13 cellular contexts compared by ENCODE assay signal in the genomic region with DNA sequence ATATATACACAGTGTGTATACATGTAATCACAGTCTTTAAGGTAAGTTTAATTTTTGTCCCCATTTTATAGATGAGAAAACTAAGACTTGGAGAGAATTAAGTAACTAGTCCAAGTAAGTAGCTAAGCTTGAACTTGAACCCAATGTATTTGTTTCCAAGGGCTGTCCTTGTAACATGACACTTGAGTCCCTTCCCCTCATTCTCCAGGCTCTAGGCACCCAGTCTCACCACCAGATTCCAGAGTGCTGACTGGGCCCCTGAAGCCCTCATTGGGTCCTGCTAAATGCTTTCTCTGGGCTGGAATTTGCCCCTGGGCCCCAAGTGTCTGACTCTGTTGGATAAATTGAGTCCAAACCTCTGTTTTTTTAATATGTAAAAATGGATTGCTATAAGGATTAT. TPM values are rescaled to one million over a fixed set of nuclear protein-coding genes. Genes with fewer than 3 reads are reported as not detected.
DNase-seq lines count a peak whose midpoint lies in the region; ATAC-seq, FAIRE-seq and TF ChIP-seq lines count a peak whose summit lies in the region.
"Had no signal": no experiment of that assay in that cellular context is flagged by ENCODE, and none has a peak within 500 bp of the region (broad histone marks: within the 10 kb centered on the region; RNA-seq: fewer than 3 reads in every experiment).

No MANE protein-coding gene starts in this region.

- BruUV-seq in IMR-90 (replicated peaks; lab: Mats Ljungman, UMichigan) = no TSS peak

- H2BK15ac ChIP-seq in IMR-90 (ENCODE audit: low read depth, low read length) = 0 out of 3 replicates have a peak overlapping the region, but pooled peaks have one; percentile 35

- H3K4ac ChIP-seq in IMR-90 (ENCODE audit: low read depth, low read length) = peak overlapping the region; percentile 47; the same call in 1 of the 2 replicates

- H3K4me2 ChIP-seq in IMR-90 (ENCODE audit: low read depth, low read length) = peak overlapping the region; percentile 61; the same call in 1 of the 2 replicates
- peak overlapping the region; percentile 68 for H3K4me2 ChIP-seq in keratinocyte (ENCODE audit: control insufficient read depth, extremely low read depth, insufficient read depth, low read depth, low read length)
- H3K4me2 ChIP-seq in MM.1S (ENCODE audit: low read depth, low read length) = no peak overlapping the region
- no peak overlapping the region for H3K4me2 ChIP-seq in Karpas-422 (ENCODE audit: low read depth, low read length, poor library complexity, severe bottlenecking)

- TF ChIP-seq POLR2A in IMR-90 (IDR thresholded peaks at IDR 0.05; ENCODE audit: low read depth, low read length) = no peak

- H4K20me1 ChIP-seq in IMR-90 (ENCODE audit: insufficient read depth, low read length) (no peaks in the 10 kb centered on the region), keratinocyte (ENCODE audit: control insufficient read depth, extremely low read depth, insufficient read depth, low read length) (no peaks in the 10 kb centered on the region), MM.1S (ENCODE audit: insufficient read depth, low read length) (no peaks in the 10 kb centered on the region), Karpas-422 (ENCODE audit: insufficient read depth, low read depth, low read length) (no peaks in the 10 kb centered on the region)

- no peaks in the 10 kb centered on the region for H3K36me3 ChIP-seq in IMR-90 (ENCODE audit: control insufficient read depth, insufficient read depth, low read length)
- no peaks in the 10 kb centered on the region for H3K36me3 ChIP-seq in bronchial epithelial cell (ENCODE audit: control insufficient read depth, insufficient read depth, low read length)
- no peaks in the 10 kb centered on the region for H3K36me3 ChIP-seq in keratinocyte (ENCODE audit: control insufficient read depth in 2 of 2, extremely low read depth in 1 of 2, insufficient read depth in 2 of 2, low read length in 2 of 2)
- H3K36me3 ChIP-seq in MM.1S (replicated peaks; ENCODE audit: insufficient read depth, low read length) = no peaks in the 10 kb centered on the region
- no peaks in the 10 kb centered on the region for H3K36me3 ChIP-seq in Karpas-422 (ENCODE audit: insufficient read depth, low read length)

- H3K79me1 ChIP-seq in IMR-90 (ENCODE audit: low read depth in 1 of 2, low read length in 2 of 2) = no peaks in the 10 kb centered on the region

- no peak for FAIRE-seq in bronchial epithelial cell (lab: Jason Lieb, UNC)
- FAIRE-seq in keratinocyte (lab: Jason Lieb, UNC) = peak; percentile 61

- H3K9me2 ChIP-seq in MM.1S (replicated peaks; ENCODE audit: insufficient read depth, low read length) (no peaks in the 10 kb centered on the region), Karpas-422 (replicated peaks; ENCODE audit: insufficient read depth, low read length) (no peaks in the 10 kb centered on the region)

- no peaks in the 10 kb centered on the region for H3F3A ChIP-seq in MM.1S (ENCODE audit: insufficient read depth, low read length)

- H4K91ac ChIP-seq in IMR-90 (ENCODE audit: insufficient read depth, low read depth, low read length) = peak overlapping the region; percentile 27; the same call in 1 of the 2 replicates

- in situ Hi-C loops in IMR-90 (cut with MboI; ENCODE audit: low sequenced_read_pairs) = no loop called here

- intact Hi-C loops in IMR-90 (cut with micrococcal nuclease) = loop anchor here (2.0 kb wide), 1 partner anchor 140 kb away; no protein-coding TSS in a partner anchor

- H3K9me1 ChIP-seq in IMR-90 (ENCODE audit: insufficient read depth, low read length) (peaks cover 8% of the 10 kb centered on the region), keratinocyte (ENCODE audit: control insufficient read depth, extremely low read depth, insufficient read depth, low read length) (no peaks in the 10 kb centered on the region)

- H3K9me3 ChIP-seq in IMR-90 (ENCODE audit: control insufficient read depth, insufficient read depth, low read length) = no peaks in the 10 kb centered on the region
- no peaks in the 10 kb centered on the region for H3K9me3 ChIP-seq in keratinocyte (ENCODE audit: control insufficient read depth, low read depth, low read length)
- H3K9me3 ChIP-seq in MM.1S (replicated peaks; ENCODE audit: insufficient read depth, low read length) = no peaks in the 10 kb centered on the region
- no peaks in the 10 kb centered on the region for H3K9me3 ChIP-seq in Karpas-422 (ENCODE audit: low read length)

- peak overlapping the region; percentile 58; the same call in 1 of the 2 replicates for H3K23ac ChIP-seq in IMR-90 (ENCODE audit: low read depth, low read length)

- DNase-seq in AG20443 (ENCODE audit: low spot score) = peak; percentile 40
- DNase-seq in IMR-90 = peak; percentile 86
- DNase-seq in bronchial epithelial cell (ENCODE audit: low read depth) = peak; percentile 64
- peak; percentile 89 for DNase-seq in keratinocyte (ENCODE audit: low read depth, low spot score)
- no peak for DNase-seq in activated CD8-positive, alpha-beta memory T cell treated with anti-CD3 and anti-CD28 coated beads, Interleukin-2, amount 50 U/mL, for 4 hours
- DNase-seq in MM.1S = no peak
- no peak for DNase-seq in retina
- no peak for DNase-seq in Karpas-422
- DNase-seq: activated gamma-delta T cell; CD4-positive, alpha-beta T cell; effector memory CD8-positive, alpha-beta T cell; right cardiac atrium had no signal

- H3K27ac ChIP-seq in IMR-90 (ENCODE audit: insufficient read depth, low read length) (no peak overlapping the region), keratinocyte (ENCODE audit: control insufficient read depth, insufficient read depth, low read length) (peak overlapping the region; percentile 50), MM.1S (ENCODE audit: low read length) (no peak overlapping the region), Karpas-422 (ENCODE audit: low read length) (no peak overlapping the region)
- H3K27ac ChIP-seq: VCaP had no signal

- POLR2A ChIA-PET in IMR-90 (lab: Charles Lee; ENCODE audit: unreplicated experiment) = interaction anchor here (0.5 kb wide), 1 partner anchor 298 kb away, joined by 3 read pairs; no protein-coding TSS in a partner anchor

- peak overlapping the region; percentile 75 for H2BK120ac ChIP-seq in IMR-90 (ENCODE audit: low read depth, low read length)

- peak overlapping the region; percentile 94 for H2BK20ac ChIP-seq in IMR-90 (ENCODE audit: low read depth, low read length)

- H3K9ac ChIP-seq in IMR-90 (ENCODE audit: low read depth, low read length) = no peak overlapping the region
- no peak overlapping the region for H3K9ac ChIP-seq in keratinocyte (ENCODE audit: control insufficient read depth, extremely low read depth, insufficient read depth, low read length)
- H3K9ac ChIP-seq in MM.1S (ENCODE audit: low read length) = no peak overlapping the region
- H3K9ac ChIP-seq in Karpas-422 (ENCODE audit: low read length) = no peak overlapping the region

- H4K5ac ChIP-seq in IMR-90 (ENCODE audit: low read depth, low read length) = peak overlapping the region; percentile 89; the same call in 1 of the 2 replicates

- peak; percentile 63 for ATAC-seq in IMR-90 (ENCODE audit: low read depth)
- ATAC-seq: effector memory CD8-positive, alpha-beta T cell; right cardiac atrium had no signal

- H3K4me1 ChIP-seq in IMR-90 (ENCODE audit: control insufficient read depth, insufficient read depth, low read length) = peaks cover 23% of the 10 kb centered on the region
- H3K4me1 ChIP-seq in keratinocyte (ENCODE audit: control insufficient read depth, extremely low read depth, insufficient read depth, low read length) = peaks cover 25% of the 10 kb centered on the region
- H3K4me1 ChIP-seq in MM.1S (ENCODE audit: low read length) = no peaks in the 10 kb centered on the region
- H3K4me1 ChIP-seq in Karpas-422 (ENCODE audit: low read length) = peaks cover 7% of the 10 kb centered on the region

- CTCF ChIA-PET in IMR-90 (lab: Yijun Ruan, JAX) = interaction anchor here (1.2 to 2.2 kb wide), 2 partner anchors 16 to 25 kb away, joined by 3 to 7 read pairs; no protein-coding TSS in a partner anchor

- no peak overlapping the region for H2AK5ac ChIP-seq in IMR-90 (ENCODE audit: low read depth, low read length)

- H2AFZ ChIP-seq in IMR-90 (replicated peaks; ENCODE audit: low read length, poor library complexity) (no peak overlapping the region), keratinocyte (ENCODE audit: control insufficient read depth, low read length) (no peak overlapping the region), MM.1S (ENCODE audit: low read length) (no peak overlapping the region), Karpas-422 (ENCODE audit: low read length) (no peak overlapping the region)

- no peak overlapping the region for H2AK9ac ChIP-seq in IMR-90 (replicated peaks; ENCODE audit: low read depth, low read length, poor library complexity)

- H3K4me3 ChIP-seq in IMR-90 (ENCODE audit: insufficient read depth, low read depth, low read length) (no peak overlapping the region), bronchial epithelial cell (ENCODE audit: low read depth, low read length) (no peak overlapping the region), keratinocyte (ENCODE audit: control insufficient read depth in 2 of 3, extremely low read depth in 1 of 3, insufficient read depth in 2 of 3, low read depth in 1 of 3, low read length in 3 of 3) (no peak overlapping the region), MM.1S (ENCODE audit: low read length) (no peak overlapping the region), Karpas-422 (ENCODE audit: low read length) (no peak overlapping the region)

- dilution Hi-C loops in IMR-90 (cut with HindIII; ENCODE audit: low sequenced_read_pairs, unreplicated experiment) = no loop called here
- dilution Hi-C loops in keratinocyte (cut with MboI; ENCODE audit: extremely low pct_ligation_motif_present, low sequenced_read_pairs) = no loop called here

- peak overlapping the region; percentile 52 to 75; a peak in 3 of 4 replicates for H4K8ac ChIP-seq in IMR-90 (ENCODE audit: low read depth in 2 of 2, low read length in 2 of 2)

- TF ChIP-seq CTCF in IMR-90 (conservative IDR thresholded peaks at IDR 0.05; ENCODE audit: low read depth, low read length) = no peak
- TF ChIP-seq CTCF in bronchial epithelial cell (IDR thresholded peaks at IDR 0.05; ENCODE audit: insufficient read depth, low read length, severe bottlenecking) = no peak
- no peak for TF ChIP-seq CTCF in keratinocyte (optimal IDR thresholded peaks at IDR 0.05 in 1 of 3, IDR thresholded peaks at IDR 0.05 in 1 of 3, conservative IDR thresholded peaks at IDR 0.05 in 1 of 3; ENCODE audit: extremely low read depth in 1 of 3, insufficient read depth in 2 of 3, low read length in 3 of 3)
- no peak for TF ChIP-seq CTCF in MM.1S (IDR thresholded peaks at IDR 0.05; ENCODE audit: low read length)

- H3K79me2 ChIP-seq in keratinocyte (ENCODE audit: control insufficient read depth, insufficient read depth, low read length) = no peaks in the 10 kb centered on the region
- H3K79me2 ChIP-seq in MM.1S (ENCODE audit: low read length) = no peaks in the 10 kb centered on the region
- H3K79me2 ChIP-seq in Karpas-422 (ENCODE audit: low read length) = no peaks in the 10 kb centered on the region

- H3K14ac ChIP-seq in IMR-90 (replicated peaks; ENCODE audit: low read depth, low read length) = peak overlapping the region; percentile 80; the same call in 1 of the 2 replicates

- H2BK5ac ChIP-seq in IMR-90 (ENCODE audit: low read depth, low read length, poor library complexity, severe bottlenecking) = peak overlapping the region; percentile 61

- no peak for TF ChIP-seq RAD21 in IMR-90 (IDR thresholded peaks at IDR 0.05; ENCODE audit: low read length)

- no peak overlapping the region for H3K56ac ChIP-seq in IMR-90 (ENCODE audit: extremely low read depth, insufficient read depth, low read length)

- H3K18ac ChIP-seq in IMR-90 (ENCODE audit: low read depth, low read length) = peak overlapping the region; percentile 97; the same call in 1 of the 2 replicates

- no peaks in the 10 kb centered on the region for H3K27me3 ChIP-seq in IMR-90 (ENCODE audit: control insufficient read depth, insufficient read depth, low read length)
- no peaks in the 10 kb centered on the region for H3K27me3 ChIP-seq in bronchial epithelial cell (ENCODE audit: control insufficient read depth, insufficient read depth, low read length)
- no peaks in the 10 kb centered on the region for H3K27me3 ChIP-seq in keratinocyte (ENCODE audit: control insufficient read depth, extremely low read depth, insufficient read depth, low read length)
- no peaks in the 10 kb centered on the region for H3K27me3 ChIP-seq in MM.1S (replicated peaks; ENCODE audit: insufficient read depth, low read length)
- H3K27me3 ChIP-seq in Karpas-422 (ENCODE audit: low read length) = no peaks in the 10 kb centered on the region

RNA-seq across cellular contexts. Expression of a gene that starts 45.5 kb away (rescaled TPM):
- 328 and 559 TPM in 2 replicates for total RNA-seq in IMR-90 (2012; rRNA removed)
- 268 and 357 TPM in 2 replicates for polyA plus RNA-seq in IMR-90 (2012; rRNA removed)
- 627 and 1,317 TPM in 2 replicates for polyA plus RNA-seq in IMR-90 (2012; cell fraction: cytosol; rRNA removed)
- polyA plus RNA-seq in IMR-90 (2012; cell fraction: nucleus; rRNA removed; ENCODE audit: low replicate concordance) = 480 and 671 TPM in 2 replicates
- total RNA-seq in bronchial epithelial cell = 169 and 210 TPM in 2 replicates
- 52.6 to 115 TPM (median 57.9 TPM) in 3 replicates for polyA plus RNA-seq in keratinocyte
- 60.1 TPM for polyA plus RNA-seq in keratinocyte (2011; ENCODE audit: low read depth)
- polyA plus RNA-seq in keratinocyte (2011; cell fraction: cytosol; rRNA removed) = 14.1 and 22.5 TPM in 2 replicates
- 155 and 157 TPM in 2 replicates for polyA plus RNA-seq in keratinocyte (2011; cell fraction: nucleus; rRNA removed)
- 48.0 and 252 TPM in 2 replicates for polyA plus RNA-seq in keratinocyte (2012; ENCODE audit: low replicate concordance)
- polyA minus RNA-seq in keratinocyte = 47.4 to 113 TPM (median 49.9 TPM) in 3 replicates
- polyA minus RNA-seq in keratinocyte (2011; cell fraction: cytosol; rRNA and poly(A)+ RNA removed) = 21.1 TPM
- 110 and 123 TPM in 2 replicates for polyA minus RNA-seq in keratinocyte (2011; cell fraction: nucleus; rRNA and poly(A)+ RNA removed)
- 0.43 TPM in 1 of 2 replicates, not detected in the other for total RNA-seq in Karpas-422 (2014; rRNA removed; shearing (Covaris generic); ENCODE audit: low replicate concordance)

RNA-seq across cellular contexts. Expression of a gene that starts 56.3 kb away (rescaled TPM):
- total RNA-seq in IMR-90 (2012; rRNA removed) (45.8 and 51.8 TPM in 2 replicates), bronchial epithelial cell (24.0 and 25.3 TPM in 2 replicates)
- polyA plus RNA-seq in IMR-90 (2012; rRNA removed) (21.7 and 23.8 TPM in 2 replicates), keratinocyte (24.2 to 25.0 TPM (median 24.5 TPM) in 3 replicates)
- 7.6 and 9.9 TPM in 2 replicates for polyA plus RNA-seq in IMR-90 (2012; cell fraction: cytosol; rRNA removed)
- polyA plus RNA-seq in IMR-90 (2012; cell fraction: nucleus; rRNA removed; ENCODE audit: low replicate concordance) = 13.3 and 78.3 TPM in 2 replicates
- 14.0 TPM for polyA plus RNA-seq in keratinocyte (2011; ENCODE audit: low read depth)
- 14.8 and 26.0 TPM in 2 replicates for polyA plus RNA-seq in keratinocyte (2011; cell fraction: cytosol; rRNA removed)
- 29.4 and 32.0 TPM in 2 replicates for polyA plus RNA-seq in keratinocyte (2011; cell fraction: nucleus; rRNA removed)
- 10.7 and 12.4 TPM in 2 replicates for polyA plus RNA-seq in keratinocyte (2012; ENCODE audit: low replicate concordance)
- polyA minus RNA-seq in keratinocyte = 34.8 to 59.7 TPM (median 51.4 TPM) in 3 replicates
- 27.0 TPM for polyA minus RNA-seq in keratinocyte (2011; cell fraction: cytosol; rRNA and poly(A)+ RNA removed)
- 34.6 and 64.8 TPM in 2 replicates for polyA minus RNA-seq in keratinocyte (2011; cell fraction: nucleus; rRNA and poly(A)+ RNA removed)
- total RNA-seq in Karpas-422 (2014; rRNA removed; shearing (Covaris generic); ENCODE audit: low replicate concordance) = 7.6 and 13.8 TPM in 2 replicates

Comparison
In these comparisons a context has a peak if more than half of its experiments do, and no peak if none do; other contexts are left out.
1. DNase-seq: peak in AG20443 (single experiment), IMR-90 (single experiment), bronchial epithelial cell (single experiment) and keratinocyte (single experiment); none in activated CD8-positive, alpha-beta memory T cell treated with anti-CD3 and anti-CD28 coated beads, Interleukin-2, amount 50 U/mL, for 4 hours (single experiment), MM.1S (single experiment), retina (single experiment) and Karpas-422 (single experiment).
2. H3K4me2 ChIP-seq: peak in IMR-90 (single experiment) and keratinocyte (single experiment); none in MM.1S (single experiment) and Karpas-422 (single experiment).
3. RNA of a gene that starts 45.5 kb away (total RNA-seq): 328 to 559 TPM in IMR-90 and 169 to 210 TPM in bronchial epithelial cell; 0.43 TPM in Karpas-422; every median in the first group is over 100 times any median in the second.